Comparison of ENCODE assay signal across 8 cellular contexts in the genomic region with DNA sequence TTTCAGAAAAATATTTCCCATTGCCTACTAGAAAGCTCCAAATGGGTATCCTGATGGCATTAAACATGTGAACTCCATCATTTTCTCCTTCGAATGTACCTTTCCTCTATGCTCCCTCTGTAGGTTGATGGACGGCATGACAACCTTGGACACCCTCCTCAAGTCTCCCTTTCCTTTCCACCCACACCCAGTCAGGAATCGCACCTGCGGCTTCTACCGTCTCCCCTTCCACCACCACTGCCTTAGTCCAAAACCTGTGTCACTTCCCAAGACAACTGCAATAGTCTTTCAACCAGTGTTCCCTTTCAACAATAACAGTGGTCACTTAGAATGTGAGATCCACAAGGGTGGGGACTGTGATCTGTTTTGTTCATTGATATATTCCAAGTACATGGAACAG.
A peak's percentile ranks its signal among the peaks of the same experiment; 100 is the strongest.
DNase-seq lines count a peak whose midpoint lies in the region; ATAC-seq and TF ChIP-seq lines count a peak whose summit lies in the region.

No MANE protein-coding gene starts in this region.

- peak; percentile 51 for TF ChIP-seq CTCF in upper lobe of right lung (IDR thresholded peaks at IDR 0.05)

- no peak overlapping the region for H3K4me3 Mint-ChIP-seq in activated naive CD4-positive, alpha-beta T cell treated with anti-CD3 and anti-CD28 coated beads, Interleukin-2, amount 50 U/mL, for 24 hours

- intact Hi-C loops in upper lobe of right lung (cut with DNase I): loop anchor here (10.0 kb wide), 1 partner anchor 500 kb away; no protein-coding TSS in a partner anchor

- H3K27ac Mint-ChIP-seq in activated naive CD4-positive, alpha-beta T cell treated with anti-CD3 and anti-CD28 coated beads, Interleukin-2, amount 50 U/mL, for 24 hours: peak overlapping the region; percentile 1
- H3K27ac Mint-ChIP-seq in activated naive CD4-positive, alpha-beta T cell treated with anti-CD3 and anti-CD28 coated beads, Interleukin-2, amount 50 U/mL, for 72 hours: no peak overlapping the region

- no peaks in the 10 kb centered on the region for H3K27me3 Mint-ChIP-seq in activated naive CD4-positive, alpha-beta T cell treated with anti-CD3 and anti-CD28 coated beads, Interleukin-2, amount 50 U/mL, for 24 hours

- no peak for ATAC-seq in activated naive CD4-positive, alpha-beta T cell treated with anti-CD3 and anti-CD28 coated beads, Interleukin-2, amount 50 U/mL, for 72 hours
- peak; percentile 88 for ATAC-seq in upper lobe of right lung
- ATAC-seq in GM21737 (IDR thresholded peaks at IDR 0.05; ENCODE audit: unreplicated experiment): no peak
- no peak for ATAC-seq in HG03280 (IDR thresholded peaks at IDR 0.05; ENCODE audit: unreplicated experiment)
- no peak for ATAC-seq in GM21576 (IDR thresholded peaks at IDR 0.05; ENCODE audit: unreplicated experiment)

- H3K4me1 Mint-ChIP-seq in activated naive CD4-positive, alpha-beta T cell treated with anti-CD3 and anti-CD28 coated beads, Interleukin-2, amount 50 U/mL, for 24 hours: peaks cover 4% of the 10 kb centered on the region

- H3K27me3 ChIP-seq in upper lobe of right lung: no peaks in the 10 kb centered on the region

- DNase-seq in activated naive CD4-positive, alpha-beta T cell treated with anti-CD3 and anti-CD28 coated beads, Interleukin-2, amount 50 U/mL, for 72 hours (ENCODE audit: low spot score in 2 of 2): no peak
- peak; percentile 10 for DNase-seq in NCI-H748 treated with DMSO at 0.1 percent for 48 hours (lab: John Stamatoyannopoulos, UW)
- DNase-seq in fibroblast of peridontal ligament (ENCODE audit: extremely low read depth): peak; percentile 42
- DNase-seq in upper lobe of right lung: no peak

- H3K27ac ChIP-seq in upper lobe of right lung: no peak overlapping the region

- H3K36me3 ChIP-seq in upper lobe of right lung: no peaks in the 10 kb centered on the region

- H3K36me3 Mint-ChIP-seq in activated naive CD4-positive, alpha-beta T cell treated with anti-CD3 and anti-CD28 coated beads, Interleukin-2, amount 50 U/mL, for 24 hours: no peaks in the 10 kb centered on the region
- no peaks in the 10 kb centered on the region for H3K36me3 Mint-ChIP-seq in activated naive CD4-positive, alpha-beta T cell treated with anti-CD3 and anti-CD28 coated beads, Interleukin-2, amount 50 U/mL, for 72 hours

- H3K4me3 ChIP-seq in upper lobe of right lung: no peak overlapping the region

- H3K9me3 ChIP-seq in upper lobe of right lung: no peaks in the 10 kb centered on the region

- H3K4me1 ChIP-seq in upper lobe of right lung: no peaks in the 10 kb centered on the region

- no peaks in the 10 kb centered on the region for H3K9me3 Mint-ChIP-seq in activated naive CD4-positive, alpha-beta T cell treated with anti-CD3 and anti-CD28 coated beads, Interleukin-2, amount 50 U/mL, for 24 hours
- no peaks in the 10 kb centered on the region for H3K9me3 Mint-ChIP-seq in activated naive CD4-positive, alpha-beta T cell treated with anti-CD3 and anti-CD28 coated beads, Interleukin-2, amount 50 U/mL, for 72 hours

Comparison
In these comparisons a context has a peak if more than half of its experiments do, and no peak if none do; other contexts are left out.
1. DNase-seq: peak in NCI-H748 treated with DMSO at 0.1 percent for 48 hours (single experiment) and fibroblast of peridontal ligament (single experiment); none in activated naive CD4-positive, alpha-beta T cell treated with anti-CD3 and anti-CD28 coated beads, Interleukin-2, amount 50 U/mL, for 72 hours (0 of 2) and upper lobe of right lung (single experiment).